ENCODE assay signal across 32 cellular contexts in the genomic region with DNA sequence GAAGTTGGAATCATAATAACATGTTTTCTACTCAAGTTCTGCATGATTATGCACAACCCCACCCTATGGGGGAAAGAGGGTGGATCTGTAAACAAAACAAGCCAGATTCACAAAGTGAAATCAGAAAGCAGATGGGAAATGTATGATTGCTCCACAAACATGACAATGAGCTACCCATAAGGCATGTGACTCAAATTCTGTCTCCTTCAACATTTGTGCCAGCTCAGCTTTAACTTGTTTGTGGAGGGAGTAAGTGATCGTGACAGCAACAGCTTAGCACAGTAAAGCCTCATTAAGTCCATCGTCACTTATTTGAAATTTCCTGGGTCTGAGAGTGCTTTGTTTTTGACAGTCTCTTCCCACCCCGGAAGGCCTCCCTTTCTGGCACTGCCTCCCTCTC.
DNase-seq lines count a peak whose midpoint lies in the region; ATAC-seq and TF ChIP-seq lines count a peak whose summit lies in the region.
"Had no signal": no experiment of that assay in that cellular context is flagged by ENCODE, and none has a peak within 500 bp of the region (broad histone marks: within the 10 kb centered on the region; RNA-seq: fewer than 3 reads in every experiment).

No MANE protein-coding gene starts in this region.

- TF ChIP-seq CTCF in GM23338 (conservative IDR thresholded peaks at IDR 0.05; ENCODE audit: low read depth in 2 of 2) (no peak), gastrocnemius medialis (IDR thresholded peaks at IDR 0.05 in 4 of 5, conservative IDR thresholded peaks at IDR 0.05 in 1 of 5) (no peak)

- H3K27me3 ChIP-seq in GM23338 (ENCODE audit: insufficient read depth) (no peaks in the 10 kb centered on the region), gastrocnemius medialis (no peaks in the 10 kb centered on the region)
- H3K27me3 ChIP-seq: BLaER1 treated with 17β-estradiol and CSF1 and Interleukin-3, amounts not matched to agents 10 nM and 100 nM; gastroesophageal sphincter; left lung; sigmoid colon; stomach; transverse colon had no signal

- no peaks in the 10 kb centered on the region for H3F3A ChIP-seq in GM23338 (replicated peaks; ENCODE audit: low read depth)

- H3K4me1 ChIP-seq in GM23338 (ENCODE audit: insufficient read depth) (peaks cover 12% of the 10 kb centered on the region; the same call in 1 of the 2 replicates), gastrocnemius medialis (no peaks in the 10 kb centered on the region)
- H3K4me1 ChIP-seq: gastroesophageal sphincter, left lung, prostate gland, sigmoid colon, stomach, transverse colon had no signal

- H2AFZ ChIP-seq in GM23338, result peak overlapping the region; percentile 39

- no peak overlapping the region for H3K27ac Mint-ChIP-seq in GM23338
- H3K27ac Mint-ChIP-seq: immature natural killer cell had no signal

- no peaks in the 10 kb centered on the region for H3K9me3 ChIP-seq in gastrocnemius medialis
- H3K9me3 ChIP-seq: BLaER1 treated with 17β-estradiol and CSF1 and Interleukin-3, amounts not matched to agents 10 nM and 100 nM; gastroesophageal sphincter; left lung; prostate gland; sigmoid colon; stomach; transverse colon had no signal

- no peak overlapping the region for H3K4me3 Mint-ChIP-seq in GM23338
- H3K4me3 Mint-ChIP-seq: activated T-cell treated with anti-CD3 and anti-CD28 coated beads, Interleukin-2, amount 50 U/mL, for 4 hours; immature natural killer cell had no signal

- intact Hi-C loops in gastrocnemius medialis (cut with DNase I; ENCODE audit: low total_unique reads), result no loop called here

- DNase-seq in AG08395 (ENCODE audit: low spot score), result peak; percentile 30
- no peak for DNase-seq in GM23338 (ENCODE audit: low spot score)
- no peak for DNase-seq in caudate nucleus (lab: John Stamatoyannopoulos, UW)
- peak; percentile 19 for DNase-seq in left kidney (ENCODE audit: low read depth, low spot score)
- DNase-seq in effector CD8-positive, alpha-beta T cell (lab: John Stamatoyannopoulos, UW), result no peak
- no peak for DNase-seq in gastrocnemius medialis
- no peak for DNase-seq in HuH-7 (ENCODE audit: low spot score)
- DNase-seq: activated CD4-positive, alpha-beta T cell treated with anti-CD3 and anti-CD28 coated beads for 4 hours; activated naive CD4-positive, alpha-beta T cell; activated T-cell treated with anti-CD3 and anti-CD28 coated beads, Interleukin-2, amount 50 U/mL, for 4 hours; amniotic stem cell; COR-L47; DND-41; effector CD4-positive, alpha-beta T cell; erythroblast; immature natural killer cell; left lung; mesendoderm; NCI-H1105 treated with DMSO at 0.1 percent for 48 hours; NCI-H2029 treated with DMSO at 0.1 percent for 48 hours; SHP77; sigmoid colon; stomach; T-helper 9 cell; transverse colon had no signal

- no peaks in the 10 kb centered on the region for H3K9me3 Mint-ChIP-seq in GM23338
- H3K9me3 Mint-ChIP-seq: activated T-cell treated with anti-CD3 and anti-CD28 coated beads, Interleukin-2, amount 50 U/mL, for 4 hours had no signal

- ATAC-seq in GM23338 (no peak), GM19463 (IDR thresholded peaks at IDR 0.05; ENCODE audit: unreplicated experiment) (no peak), gastrocnemius medialis (no peak)
- ATAC-seq: activated T-cell treated with anti-CD3 and anti-CD28 coated beads, Interleukin-2, amount 50 U/mL, for 4 hours; gastroesophageal sphincter; HCT116; K562; left lung had no signal

- peaks cover 16% of the 10 kb centered on the region for H3K4me1 Mint-ChIP-seq in GM23338
- H3K4me1 Mint-ChIP-seq: immature natural killer cell had no signal

- no peaks in the 10 kb centered on the region for H3K27me3 Mint-ChIP-seq in GM23338 (ENCODE audit: insufficient read depth, low read depth, poor library complexity)

- H3K4me3 ChIP-seq in GM23338 (no peak overlapping the region), gastrocnemius medialis (no peak overlapping the region)
- H3K4me3 ChIP-seq: BLaER1 treated with 17β-estradiol and CSF1 and Interleukin-3, amounts not matched to agents 10 nM and 100 nM; gastroesophageal sphincter; K562; left lung; prostate gland; sigmoid colon; stomach; transverse colon had no signal

- H4K20me1 ChIP-seq in GM23338 (replicated peaks; ENCODE audit: insufficient read depth), result no peaks in the 10 kb centered on the region
- H4K20me1 ChIP-seq: BLaER1 treated with 17β-estradiol and CSF1 and Interleukin-3, amounts not matched to agents 10 nM and 100 nM had no signal

- no peaks in the 10 kb centered on the region for H3K79me2 ChIP-seq in GM23338 (replicated peaks; ENCODE audit: insufficient read depth)

- H3K27ac ChIP-seq in GM23338 (ENCODE audit: low read depth) (no peak overlapping the region), caudate nucleus (ENCODE audit: low read depth, low read length) (peak overlapping the region; percentile 28), gastrocnemius medialis (no peak overlapping the region)
- H3K27ac ChIP-seq: BLaER1 treated with 17β-estradiol and CSF1 and Interleukin-3, amounts not matched to agents 10 nM and 100 nM; gastroesophageal sphincter; left lung; prostate gland; sigmoid colon; stomach; VCaP had no signal

- no peak for TF ChIP-seq POLR2A in gastrocnemius medialis (IDR thresholded peaks at IDR 0.05)

- peak overlapping the region; percentile 11; the same call in 1 of the 2 replicates for H3K4me2 ChIP-seq in GM23338

- no peaks in the 10 kb centered on the region for H3K36me3 Mint-ChIP-seq in GM23338 (ENCODE audit: low read depth)
- H3K36me3 Mint-ChIP-seq: immature natural killer cell had no signal

- H3K36me3 ChIP-seq in GM23338 (ENCODE audit: insufficient read depth) (no peaks in the 10 kb centered on the region), gastrocnemius medialis (no peaks in the 10 kb centered on the region)
- H3K36me3 ChIP-seq: BLaER1 treated with 17β-estradiol and CSF1 and Interleukin-3, amounts not matched to agents 10 nM and 100 nM; gastroesophageal sphincter; left lung; prostate gland; sigmoid colon; stomach; transverse colon had no signal

- in situ Hi-C loops in gastrocnemius medialis (cut with MboI; ENCODE audit: low sequenced_read_pairs in 4 of 4), result no loop called here

- H3K9me2 ChIP-seq in GM23338 (ENCODE audit: insufficient read depth), result peaks cover 14% of the 10 kb centered on the region; the same call in 1 of the 2 replicates

TF ChIP-seq in GM23338, 12 proteins besides CTCF, POLR2A, EP300 and RAD21 (continues in another document):
- TF ChIP-seq EZH2phosphoT487 (IDR thresholded peaks at IDR 0.05; ENCODE audit: unreplicated experiment), result no peak
- no peak for TF ChIP-seq CREB1 (CRISPR knock-in tag; IDR thresholded peaks at IDR 0.05; ENCODE audit: low read depth)
- no peak for TF ChIP-seq JUNB (IDR thresholded peaks at IDR 0.05; ENCODE audit: unreplicated experiment)
- TF ChIP-seq EZH2 (IDR thresholded peaks at IDR 0.05; ENCODE audit: low read depth, unreplicated experiment), result no peak
- no peak for TF ChIP-seq STAT1 (IDR thresholded peaks at IDR 0.05; ENCODE audit: unreplicated experiment)
- no peak for TF ChIP-seq ZNF331 (CRISPR knock-in tag; IDR thresholded peaks at IDR 0.05; ENCODE audit: low read depth)

Comparison
In these comparisons a context has a peak if more than half of its experiments do, and no peak if none do; other contexts are left out.
1. DNase-seq: peak in AG08395 (single experiment) and left kidney (single experiment); none in GM23338 (single experiment), caudate nucleus (0 of 61), effector CD8-positive, alpha-beta T cell (single experiment), gastrocnemius medialis (0 of 2) and HuH-7 (single experiment).